Comparison of ENCODE assay signal across 8 cellular contexts in the genomic region with DNA sequence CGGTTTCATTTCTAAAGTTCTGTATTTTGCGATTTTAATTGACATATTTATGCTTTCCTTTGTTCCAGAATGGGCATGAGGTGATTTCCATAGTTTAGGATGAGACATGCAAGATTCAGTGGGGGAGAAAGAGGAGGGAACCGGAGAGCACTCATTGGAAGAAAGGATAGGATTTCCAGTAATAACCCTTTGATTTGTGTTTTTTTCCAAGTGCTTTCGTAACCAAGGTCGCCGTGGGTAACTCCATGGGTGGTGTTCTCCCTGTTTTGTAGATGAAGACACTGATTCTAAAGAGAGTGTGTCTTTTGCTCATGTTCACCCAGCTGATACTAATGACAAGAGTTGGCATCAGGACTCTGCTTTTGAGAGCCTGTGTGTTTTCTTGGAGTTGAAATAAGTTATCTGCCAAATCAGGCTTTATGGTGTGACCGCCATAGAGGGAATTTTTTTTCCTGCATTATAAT.
DNase-seq lines count a peak whose midpoint lies in the region; ATAC-seq and TF ChIP-seq lines count a peak whose summit lies in the region.

No MANE protein-coding gene starts in this region.

- ATAC-seq in lower lobe of right lung (no peak), HG02884 (IDR thresholded peaks at IDR 0.05; ENCODE audit: unreplicated experiment) (no peak)

- intact Hi-C loops in lower lobe of right lung (cut with DNase I): no loop called here

- H3K9me3 Mint-ChIP-seq in activated naive CD4-positive, alpha-beta T cell treated with anti-CD3 and anti-CD28 coated beads, Interleukin-2, amount 10 ng/mL, durations not matched to agents 7 days and 5 days: peaks cover 5% of the 10 kb centered on the region
- peaks cover 7% of the 10 kb centered on the region for H3K9me3 Mint-ChIP-seq in type B pancreatic cell

- CTCF ChIA-PET in activated naive CD4-positive, alpha-beta T cell treated with anti-CD3 and anti-CD28 coated beads, Interleukin-2, amount 10 ng/mL, durations not matched to agents 7 days and 5 days (lab: Charles Lee): interaction anchor here (0.7 to 1.9 kb wide), 3 partner anchors 14 to 171 kb away, joined by 3 to 8 read pairs (median 5); no protein-coding TSS in a partner anchor

- TF ChIP-seq CTCF in lower lobe of right lung (IDR thresholded peaks at IDR 0.05): no peak
- TF ChIP-seq CTCF in type B pancreatic cell (conservative IDR thresholded peaks at IDR 0.05): no peak

- H3K27me3 ChIP-seq in lower lobe of right lung (ENCODE audit: low read depth): no peaks in the 10 kb centered on the region

- peaks cover 69% of the 10 kb centered on the region for H3K36me3 Mint-ChIP-seq in activated naive CD4-positive, alpha-beta T cell treated with anti-CD3 and anti-CD28 coated beads, Interleukin-2, amount 10 ng/mL, durations not matched to agents 7 days and 5 days
- H3K36me3 Mint-ChIP-seq in type B pancreatic cell: peaks cover 26% of the 10 kb centered on the region

- no peak overlapping the region for H3K4me3 Mint-ChIP-seq in activated naive CD4-positive, alpha-beta T cell treated with anti-CD3 and anti-CD28 coated beads, Interleukin-2, amount 10 ng/mL, durations not matched to agents 7 days and 5 days
- H3K4me3 Mint-ChIP-seq in type B pancreatic cell: peak overlapping the region; percentile 26

- H3K4me3 ChIP-seq in lower lobe of right lung: no peak overlapping the region

- H3K27ac Mint-ChIP-seq in activated naive CD4-positive, alpha-beta T cell treated with anti-CD3 and anti-CD28 coated beads, Interleukin-2, amount 10 ng/mL, durations not matched to agents 7 days and 5 days: peak overlapping the region; percentile 66
- H3K27ac Mint-ChIP-seq in type B pancreatic cell: peak overlapping the region; percentile 71

- no peaks in the 10 kb centered on the region for H3K36me3 ChIP-seq in lower lobe of right lung

- peaks cover 84% of the 10 kb centered on the region for H3K4me1 Mint-ChIP-seq in activated naive CD4-positive, alpha-beta T cell treated with anti-CD3 and anti-CD28 coated beads, Interleukin-2, amount 10 ng/mL, durations not matched to agents 7 days and 5 days
- H3K4me1 Mint-ChIP-seq in type B pancreatic cell (ENCODE audit: unreplicated experiment): peaks cover 50% of the 10 kb centered on the region

- H3K9me3 ChIP-seq in lower lobe of right lung: no peaks in the 10 kb centered on the region

- peak overlapping the region; percentile 77 for H3K27ac ChIP-seq in lower lobe of right lung

- DNase-seq in activated naive CD4-positive, alpha-beta T cell treated with anti-CD3 and anti-CD28 coated beads, Interleukin-2, amount 10 ng/mL, durations not matched to agents 7 days and 5 days: no peak
- no peak for DNase-seq in activated naive CD4-positive, alpha-beta T cell (lab: John Stamatoyannopoulos, UW)
- DNase-seq in astrocyte of the hippocampus (ENCODE audit: low read depth, low spot score): peak; percentile 89
- no peak for DNase-seq in lower lobe of right lung
- DNase-seq in type B pancreatic cell (ENCODE audit: extremely low spot score, unreplicated experiment): no peak
- no peak for DNase-seq in NCI-H524 treated with DMSO at 0.1 percent for 48 hours (lab: John Stamatoyannopoulos, UW)
- DNase-seq in stimulated activated CD4-positive, alpha-beta T cell treated with anti-CD3 and anti-CD28 coated beads, Interleukin-2, amount 100 ng/mL, for 24 hours: no peak

- peaks cover 21% of the 10 kb centered on the region for H3K27me3 Mint-ChIP-seq in activated naive CD4-positive, alpha-beta T cell treated with anti-CD3 and anti-CD28 coated beads, Interleukin-2, amount 10 ng/mL, durations not matched to agents 7 days and 5 days
- H3K27me3 Mint-ChIP-seq in type B pancreatic cell: no peaks in the 10 kb centered on the region

- peaks cover 72% of the 10 kb centered on the region for H3K4me1 ChIP-seq in lower lobe of right lung
